9 cellular contexts compared by ENCODE assay signal in the genomic region with DNA sequence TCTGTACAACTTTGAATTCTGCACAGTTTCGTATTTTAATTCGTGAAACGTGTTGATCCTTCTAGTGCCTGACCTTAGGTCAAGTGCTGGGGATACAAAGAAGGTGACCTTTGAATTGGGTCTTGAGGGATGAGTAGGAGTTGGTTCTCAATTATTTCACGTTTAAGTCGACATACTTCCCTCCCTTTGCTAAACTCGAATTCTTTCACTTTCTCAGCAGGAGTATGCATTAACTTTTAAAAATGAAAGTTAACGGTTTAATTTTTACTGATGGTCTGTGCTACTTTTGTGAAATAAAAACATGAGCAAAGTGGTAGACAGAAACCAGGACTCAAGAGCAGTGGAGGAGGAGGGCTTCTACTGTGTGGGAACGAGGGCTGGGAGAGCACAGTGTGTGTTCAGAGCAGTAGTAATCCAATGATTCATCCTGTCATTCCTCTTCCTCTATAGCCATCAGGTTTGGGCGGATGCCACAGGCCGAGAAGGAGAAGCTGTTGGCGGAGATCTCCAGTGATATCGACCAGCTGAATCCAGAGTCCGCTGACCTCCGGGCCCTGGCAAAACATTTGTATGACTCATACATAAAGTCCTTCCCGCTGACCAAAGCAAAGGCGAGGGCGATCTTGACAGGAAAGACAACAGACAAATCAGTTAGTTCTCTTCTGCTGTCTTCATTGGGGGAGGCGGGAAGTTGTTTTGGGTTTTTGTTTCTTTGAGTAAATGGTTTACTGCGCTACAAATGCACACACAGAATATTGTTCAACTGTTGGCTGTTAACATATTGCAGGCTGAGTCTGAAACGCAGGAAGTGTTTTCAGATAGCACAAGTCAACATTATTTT.
DNase-seq lines count a peak whose midpoint lies in the region; ATAC-seq and TF ChIP-seq lines count a peak whose summit lies in the region.
"Had no signal": no experiment of that assay in that cellular context is flagged by ENCODE, and none has a peak within 500 bp of the region (broad histone marks: within the 10 kb centered on the region; RNA-seq: fewer than 3 reads in every experiment).

No MANE protein-coding gene starts in this region.

- CTCF ChIA-PET in AG04450 (lab: Charles Lee), result no interaction called here
- CTCF ChIA-PET in naive thymus-derived CD4-positive, alpha-beta T cell (lab: Charles Lee), result no interaction called here

- H3K9me3 ChIP-seq in AG04450 (ENCODE audit: control insufficient read depth, insufficient read depth, low read length) (no peaks in the 10 kb centered on the region), esophagus squamous epithelium (no peaks in the 10 kb centered on the region)
- H3K9me3 ChIP-seq in naive thymus-derived CD4-positive, alpha-beta T cell (ENCODE audit: control insufficient read depth in 2 of 3, low read length in 3 of 3), result no peaks in the 10 kb centered on the region
- H3K9me3 ChIP-seq: BLaER1 treated with 17β-estradiol and CSF1 and Interleukin-3, amounts not matched to agents 10 nM and 100 nM had no signal

- WGBS in esophagus squamous epithelium, 2 donors, result 63 to 70% methylated on average over 20 of the region's 20 CpGs

- H3K27me3 Mint-ChIP-seq in naive thymus-derived CD4-positive, alpha-beta T cell, result peaks cover 8 to 22% (median 18%) of the 10 kb centered on the region in 5 donors
- peaks cover 17% of the 10 kb centered on the region for H3K27me3 Mint-ChIP-seq in activated T-cell treated with anti-CD3 and anti-CD28 coated beads, Interleukin-2, amount 50 U/mL, for 24 hours

- TF ChIP-seq CTCF in AG04450 (IDR thresholded peaks at IDR 0.05; ENCODE audit: low read depth, low read length), result no peak
- no peak for TF ChIP-seq CTCF in esophagus squamous epithelium (IDR thresholded peaks at IDR 0.05)

- peaks cover 0 to 3% (median 0%) of the 10 kb centered on the region in 11 donors for H3K9me3 Mint-ChIP-seq in naive thymus-derived CD4-positive, alpha-beta T cell
- H3K9me3 Mint-ChIP-seq in activated T-cell treated with anti-CD3 and anti-CD28 coated beads, Interleukin-2, amount 50 U/mL, for 24 hours, result no peaks in the 10 kb centered on the region

- no peak overlapping the region for H3K27ac Mint-ChIP-seq in naive thymus-derived CD4-positive, alpha-beta T cell
- H3K27ac Mint-ChIP-seq in activated T-cell treated with anti-CD3 and anti-CD28 coated beads, Interleukin-2, amount 50 U/mL, for 24 hours, result no peak overlapping the region

- H3K27ac ChIP-seq in AG04450 (ENCODE audit: low read depth, low read length) (peak overlapping the region; percentile 32), esophagus squamous epithelium (peak overlapping the region in 3 of 4 donors; percentile 28 to 54 (median 30))
- H3K27ac ChIP-seq in naive thymus-derived CD4-positive, alpha-beta T cell (ENCODE audit: low read depth, low read length), result no peak overlapping the region

- H3K4me3 ChIP-seq in AG04450 (ENCODE audit: low read depth, low read length) (no peak overlapping the region), esophagus squamous epithelium (peak overlapping the region in 1 of 4 donors; percentile 9)
- H3K4me3 ChIP-seq in naive thymus-derived CD4-positive, alpha-beta T cell (ENCODE audit: low read length), result no peak overlapping the region
- H3K4me3 ChIP-seq: BLaER1 treated with 17β-estradiol and CSF1 and Interleukin-3, amounts not matched to agents 10 nM and 100 nM had no signal

- DNase-seq in AG04450 (ENCODE audit: low read depth, low spot score) (peak; percentile 86), OCI-M1 (lab: John Stamatoyannopoulos, UW) (peak; percentile 95), esophagus squamous epithelium (lab: John Stamatoyannopoulos, UW) (peak; percentile 36)
- no peak for DNase-seq in naive thymus-derived CD4-positive, alpha-beta T cell
- DNase-seq in activated T-cell treated with anti-CD3 and anti-CD28 coated beads, Interleukin-2, amount 50 U/mL, for 24 hours, result no peak

- peak; percentile 76 for ATAC-seq in naive thymus-derived CD4-positive, alpha-beta T cell
- ATAC-seq in GM19324 (IDR thresholded peaks at IDR 0.05; ENCODE audit: low FRiP score, unreplicated experiment) (no peak), GM19467 (IDR thresholded peaks at IDR 0.05; ENCODE audit: unreplicated experiment) (no peak), GM18861 (IDR thresholded peaks at IDR 0.05; ENCODE audit: unreplicated experiment) (no peak)

- H3K36me3 ChIP-seq in esophagus squamous epithelium, result no peaks in the 10 kb centered on the region
- H3K36me3 ChIP-seq in naive thymus-derived CD4-positive, alpha-beta T cell (ENCODE audit: control insufficient read depth in 2 of 3, insufficient read depth in 3 of 3, low read length in 3 of 3), result no peaks in the 10 kb centered on the region
- H3K36me3 ChIP-seq: BLaER1 treated with 17β-estradiol and CSF1 and Interleukin-3, amounts not matched to agents 10 nM and 100 nM had no signal

- TF ChIP-seq POLR2A in esophagus squamous epithelium (IDR thresholded peaks at IDR 0.05), result no peak

- H3K4me1 ChIP-seq in esophagus squamous epithelium, result peaks cover 0 to 9% (median 0%) of the 10 kb centered on the region in 3 donors
- H3K4me1 ChIP-seq in naive thymus-derived CD4-positive, alpha-beta T cell (ENCODE audit: control insufficient read depth in 2 of 2, insufficient read depth in 2 of 2, low read length in 2 of 2), result no peaks in the 10 kb centered on the region

- no peaks in the 10 kb centered on the region for H3K4me1 Mint-ChIP-seq in naive thymus-derived CD4-positive, alpha-beta T cell
- H3K4me1 Mint-ChIP-seq in activated T-cell treated with anti-CD3 and anti-CD28 coated beads, Interleukin-2, amount 50 U/mL, for 24 hours (ENCODE audit: low read depth), result peaks cover 7% of the 10 kb centered on the region

- POLR2A ChIA-PET in AG04450 (lab: Yijun Ruan, JAX), result interaction anchor here (0.6 kb wide), 1 partner anchor 327 kb away, joined by 3 read pairs; no protein-coding TSS in a partner anchor
- POLR2A ChIA-PET in naive thymus-derived CD4-positive, alpha-beta T cell (lab: Charles Lee), result no interaction called here

- intact Hi-C loops in esophagus squamous epithelium (cut with DNase I), result no loop called here
- intact Hi-C loops in naive thymus-derived CD4-positive, alpha-beta T cell (cut with micrococcal nuclease), result no loop called here

- H3K27me3 ChIP-seq in AG04450 (ENCODE audit: control insufficient read depth, insufficient read depth, low read length) (no peaks in the 10 kb centered on the region), esophagus squamous epithelium (no peaks in the 10 kb centered on the region)
- no peaks in the 10 kb centered on the region for H3K27me3 ChIP-seq in naive thymus-derived CD4-positive, alpha-beta T cell (ENCODE audit: control insufficient read depth in 2 of 2, insufficient read depth in 2 of 2, low read length in 2 of 2)
- H3K27me3 ChIP-seq: BLaER1 treated with 17β-estradiol and CSF1 and Interleukin-3, amounts not matched to agents 10 nM and 100 nM had no signal

- no peak overlapping the region for H3K4me3 Mint-ChIP-seq in naive thymus-derived CD4-positive, alpha-beta T cell
- no peak overlapping the region for H3K4me3 Mint-ChIP-seq in activated T-cell treated with anti-CD3 and anti-CD28 coated beads, Interleukin-2, amount 50 U/mL, for 24 hours

- no peaks in the 10 kb centered on the region for H3K36me3 Mint-ChIP-seq in naive thymus-derived CD4-positive, alpha-beta T cell
- H3K36me3 Mint-ChIP-seq in activated T-cell treated with anti-CD3 and anti-CD28 coated beads, Interleukin-2, amount 50 U/mL, for 24 hours (ENCODE audit: low read depth), result no peaks in the 10 kb centered on the region

Comparison
In these comparisons a context has a peak if more than half of its experiments do, and no peak if none do; other contexts are left out.
1. DNase-seq: peak in AG04450 (single experiment), OCI-M1 (single experiment) and esophagus squamous epithelium (single experiment); none in naive thymus-derived CD4-positive, alpha-beta T cell (0 of 9) and activated T-cell treated with anti-CD3 and anti-CD28 coated beads, Interleukin-2, amount 50 U/mL, for 24 hours (single experiment).